ENCODE assay signal across 10 cellular contexts in the genomic region with DNA sequence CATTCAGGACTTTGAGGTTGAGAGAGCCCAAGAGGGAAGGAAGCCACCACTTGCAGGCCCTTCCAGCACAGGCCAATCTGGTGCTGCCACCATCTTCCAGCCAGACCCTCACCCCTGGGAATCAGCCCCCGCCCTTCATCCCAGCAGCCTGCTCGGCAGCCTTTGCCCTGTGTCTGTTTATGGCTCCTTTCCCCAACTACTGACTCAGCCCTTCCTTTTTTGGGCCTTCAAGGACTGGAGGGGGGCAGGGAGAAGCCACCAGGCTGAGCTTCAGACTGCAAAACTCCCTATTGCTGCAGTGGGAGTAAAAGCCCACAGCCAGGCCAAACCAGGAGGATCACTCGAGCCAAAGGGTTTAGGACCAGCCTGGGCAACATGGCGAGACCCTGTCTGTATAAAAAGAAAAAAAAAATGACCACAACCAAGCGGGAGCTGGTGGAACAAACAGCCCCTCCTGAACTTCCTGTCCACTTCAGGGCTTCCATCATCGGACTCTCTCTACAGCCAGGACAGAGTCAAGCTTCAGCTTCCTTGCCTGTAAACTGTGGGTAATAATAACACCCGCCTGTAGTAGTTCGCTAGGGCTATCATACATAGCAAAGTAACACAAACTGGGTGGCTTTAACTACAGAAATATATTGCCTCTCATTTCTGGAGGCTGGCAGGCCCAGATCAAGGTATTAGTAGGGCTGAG.
DNase-seq lines count a peak whose midpoint lies in the region; TF ChIP-seq lines count a peak whose summit lies in the region.
"Had no signal": no experiment of that assay in that cellular context is flagged by ENCODE, and none has a peak within 500 bp of the region (broad histone marks: within the 10 kb centered on the region; RNA-seq: fewer than 3 reads in every experiment).

No MANE protein-coding gene starts in this region.

- peak; percentile 49 for DNase-seq in NB4 (ENCODE audit: low read depth)
- DNase-seq in dermis microvascular lymphatic vessel endothelial cell (ENCODE audit: low read depth in 2 of 2): peak; percentile 35 to 89
- DNase-seq in mesenchymal stem cell: peak; percentile 88
- no peak for DNase-seq in thyroid gland
- DNase-seq in COLO668 (lab: John Stamatoyannopoulos, UW; ENCODE audit: unreplicated experiment): no peak
- DNase-seq in RPMI8226: no peak
- DNase-seq in HT-29 (ENCODE audit: low spot score): no peak
- DNase-seq in CD4-positive, alpha-beta memory T cell: no peak
- DNase-seq: kidney glomerular epithelial cell, MM.1S had no signal

- H3K23ac ChIP-seq in mesenchymal stem cell (ENCODE audit: low read length in 2 of 2): no peak overlapping the region

- H3K9me3 ChIP-seq in mesenchymal stem cell (ENCODE audit: control insufficient read depth, low read length) (no peaks in the 10 kb centered on the region), thyroid gland (no peaks in the 10 kb centered on the region)
- no peaks in the 10 kb centered on the region for H3K9me3 ChIP-seq in CD4-positive, alpha-beta memory T cell (ENCODE audit: control insufficient read depth in 1 of 2, low read length in 2 of 2)

- CTCF ChIA-PET in CD4-positive, alpha-beta memory T cell (lab: Charles Lee; ENCODE audit: partially characterized antibody): no interaction called here

- WGBS in mesenchymal stem cell: 23% methylated on average over 8 of the region's 8 CpGs
- WGBS in thyroid gland, 2 donors: 57 to 81% methylated on average over 8 of the region's 8 CpGs

- peaks cover 3 to 6% of the 10 kb centered on the region in 2 donors for H3K27me3 Mint-ChIP-seq in CD4-positive, alpha-beta memory T cell

- POLR2A ChIA-PET in CD4-positive, alpha-beta memory T cell (lab: Charles Lee; ENCODE audit: partially characterized antibody): no interaction called here

- no peak overlapping the region for H3K4me2 ChIP-seq in mesenchymal stem cell (ENCODE audit: low read length, poor library complexity, severe bottlenecking)

- no peak for TF ChIP-seq POLR2A in NB4 (IDR thresholded peaks at IDR 0.05; ENCODE audit: extremely low read depth, insufficient read length)
- TF ChIP-seq POLR2A in thyroid gland (IDR thresholded peaks at IDR 0.05): no peak

- H4K91ac ChIP-seq in mesenchymal stem cell (ENCODE audit: low read length): peak overlapping the region; percentile 45

- H2BK5ac ChIP-seq in mesenchymal stem cell (ENCODE audit: low read depth, low read length, poor library complexity, severe bottlenecking): no peak overlapping the region

- H3K9ac ChIP-seq in mesenchymal stem cell (ENCODE audit: low read length): peak overlapping the region; percentile 70

- no peaks in the 10 kb centered on the region for H3K36me3 Mint-ChIP-seq in CD4-positive, alpha-beta memory T cell

- H3K4me3 ChIP-seq in NB4 (ENCODE audit: low read depth, low read length) (no peak overlapping the region), mesenchymal stem cell (ENCODE audit: insufficient read depth in 1 of 2, low read depth in 1 of 2, low read length in 2 of 2) (no peak overlapping the region), thyroid gland (replicated peaks in 1 of 3) (no peak overlapping the region)
- no peak overlapping the region for H3K4me3 ChIP-seq in CD4-positive, alpha-beta memory T cell (ENCODE audit: low read length in 2 of 2)

- peak overlapping the region; percentile 11 for H2AFZ ChIP-seq in mesenchymal stem cell (ENCODE audit: low read depth, low read length)

- H4K8ac ChIP-seq in mesenchymal stem cell (ENCODE audit: low read length): peak overlapping the region; percentile 16

- no peaks in the 10 kb centered on the region for H3K36me3 ChIP-seq in mesenchymal stem cell (ENCODE audit: control insufficient read depth in 1 of 2, insufficient read depth in 2 of 2, low read depth in 1 of 2, low read length in 2 of 2)
- H3K36me3 ChIP-seq in thyroid gland: no peaks in the 10 kb centered on the region
- H3K36me3 ChIP-seq in CD4-positive, alpha-beta memory T cell (ENCODE audit: insufficient read depth, low read length): no peaks in the 10 kb centered on the region

- TF ChIP-seq CTCF in NB4 (IDR thresholded peaks at IDR 0.05; ENCODE audit: low read depth, low read length): no peak
- TF ChIP-seq CTCF in thyroid gland (IDR thresholded peaks at IDR 0.05): no peak

- H3K4me1 Mint-ChIP-seq in CD4-positive, alpha-beta memory T cell: no peaks in the 10 kb centered on the region

- H3K14ac ChIP-seq in mesenchymal stem cell (ENCODE audit: low read length in 2 of 2): peak overlapping the region in 1 of 2 experiments; percentile 84

- peak overlapping the region; percentile 68 to 93 for H3K18ac ChIP-seq in mesenchymal stem cell (ENCODE audit: low read depth in 1 of 2, low read length in 2 of 2)

- peak overlapping the region; percentile 64 to 91 for H3K4ac ChIP-seq in mesenchymal stem cell (ENCODE audit: low read depth in 1 of 2, low read length in 2 of 2)

- no peak overlapping the region for H2AK5ac ChIP-seq in mesenchymal stem cell (ENCODE audit: low read length, severe bottlenecking)

- H3K4me1 ChIP-seq in mesenchymal stem cell (ENCODE audit: control insufficient read depth, insufficient read depth, low read depth, low read length): peaks cover 10% of the 10 kb centered on the region
- peaks cover 0 to 10% of the 10 kb centered on the region in 2 donors for H3K4me1 ChIP-seq in thyroid gland
- H3K4me1 ChIP-seq in CD4-positive, alpha-beta memory T cell (ENCODE audit: insufficient read depth, low read length): no peaks in the 10 kb centered on the region

- intact Hi-C loops in thyroid gland (cut with DNase I): no loop called here
- intact Hi-C loops in CD4-positive, alpha-beta memory T cell (cut with micrococcal nuclease): no loop called here

- H3K27ac ChIP-seq in mesenchymal stem cell (ENCODE audit: low read length, poor library complexity, severe bottlenecking): no peak overlapping the region
- peak overlapping the region; percentile 21 to 70 (median 49) for H3K27ac ChIP-seq in thyroid gland
- no peak overlapping the region for H3K27ac ChIP-seq in CD4-positive, alpha-beta memory T cell (ENCODE audit: low read depth, low read length)

- no peak overlapping the region for H3K4me3 Mint-ChIP-seq in CD4-positive, alpha-beta memory T cell

- H2BK120ac ChIP-seq in mesenchymal stem cell (ENCODE audit: low read depth, low read length): peak overlapping the region; percentile 29

- H3K9me3 Mint-ChIP-seq in CD4-positive, alpha-beta memory T cell: peaks cover 0 to 4% (median 0%) of the 10 kb centered on the region in 8 donors

- no peaks in the 10 kb centered on the region for H3K79me1 ChIP-seq in mesenchymal stem cell (replicated peaks; ENCODE audit: low read length, poor library complexity, severe bottlenecking)

- peak overlapping the region in 1 of 2 experiments; percentile 89 for H2BK12ac ChIP-seq in mesenchymal stem cell (ENCODE audit: low read length in 2 of 2)

- H3K27me3 ChIP-seq in mesenchymal stem cell (ENCODE audit: control insufficient read depth in 1 of 2, insufficient read depth in 1 of 2, low read length in 2 of 2): no peaks in the 10 kb centered on the region
- no peaks in the 10 kb centered on the region for H3K27me3 ChIP-seq in thyroid gland
- no peaks in the 10 kb centered on the region for H3K27me3 ChIP-seq in CD4-positive, alpha-beta memory T cell (ENCODE audit: insufficient read depth, low read length)

- H3K27ac Mint-ChIP-seq in CD4-positive, alpha-beta memory T cell: no peak overlapping the region

- H2BK15ac ChIP-seq in mesenchymal stem cell (ENCODE audit: low read depth, poor library complexity, severe bottlenecking): peak overlapping the region; percentile 87

Comparison
In these comparisons a context has a peak if more than half of its experiments do, and no peak if none do; other contexts are left out.
1. DNase-seq: peak in NB4 (single experiment), dermis microvascular lymphatic vessel endothelial cell (2 of 2) and mesenchymal stem cell (single experiment); none in thyroid gland (0 of 2), COLO668 (single experiment), RPMI8226 (single experiment), HT-29 (single experiment) and CD4-positive, alpha-beta memory T cell (0 of 5).
2. H3K27ac ChIP-seq: peak in thyroid gland (3 of 3); none in mesenchymal stem cell (single experiment) and CD4-positive, alpha-beta memory T cell (single experiment).